8 cellular contexts compared by ENCODE assay signal in genomic region chr16:70770968-70771552, GRCh38. TPM values are rescaled to one million over a fixed set of nuclear protein-coding genes. Genes with fewer than 3 reads are reported as not detected.
DNase-seq lines count a peak whose midpoint lies in the region; ATAC-seq, FAIRE-seq and TF ChIP-seq lines count a peak whose summit lies in the region.

No MANE protein-coding gene starts in this region.

- H3K4me3 ChIP-seq in CD8-positive, alpha-beta T cell (ENCODE audit: low read depth, low read length): no peak overlapping the region
- H3K4me3 ChIP-seq in OCI-LY7 (ENCODE audit: low read depth, low read length, poor library complexity, severe bottlenecking) (no peak overlapping the region), fibroblast of mammary gland (ENCODE audit: control insufficient read depth, low read depth, low read length) (no peak overlapping the region), neutrophil (ENCODE audit: low read depth in 1 of 2, low read length in 1 of 2) (no peak overlapping the region), tibial nerve (no peak overlapping the region)

- peaks cover 28% of the 10 kb centered on the region for H3K36me3 ChIP-seq in CD8-positive, alpha-beta T cell (ENCODE audit: insufficient read depth, low read length)
- peaks cover 41% of the 10 kb centered on the region for H3K36me3 ChIP-seq in OCI-LY7 (ENCODE audit: insufficient read depth, low read length)
- H3K36me3 ChIP-seq in neutrophil: peaks cover 68% of the 10 kb centered on the region
- peaks cover 0 to 64% (median 0%) of the 10 kb centered on the region in 3 donors for H3K36me3 ChIP-seq in tibial nerve

- peak; percentile 93 for ATAC-seq in CD8-positive, alpha-beta T cell
- ATAC-seq in activated T-cell treated with anti-CD3 and anti-CD28 coated beads, Interleukin-2, amount 50 U/mL, for 72 hours (replicated peaks in 1 of 2): peak; percentile 73 to 83
- no peak for ATAC-seq in GM21717 (IDR thresholded peaks at IDR 0.05; ENCODE audit: unreplicated experiment)

- no peak overlapping the region for H3K27ac ChIP-seq in CD8-positive, alpha-beta T cell (ENCODE audit: low read depth, low read length)
- H3K27ac ChIP-seq in OCI-LY7 (ENCODE audit: low read depth, low read length, poor library complexity, severe bottlenecking) (no peak overlapping the region), neutrophil (no peak overlapping the region), tibial nerve (no peak overlapping the region)

- DNase-seq in CD8-positive, alpha-beta T cell: peak; percentile 39 to 80 (median 51)
- DNase-seq in H54 (ENCODE audit: insufficient read length, low spot score) (peak; percentile 52), OCI-LY7 (ENCODE audit: low spot score) (peak; percentile 43), fibroblast of mammary gland (ENCODE audit: low read depth) (peak; percentile 58), tibial nerve (ENCODE audit: low spot score in 2 of 2) (peak; percentile 45 to 76)
- DNase-seq in activated T-cell treated with anti-CD3 and anti-CD28 coated beads, Interleukin-2, amount 50 U/mL, for 72 hours: peak; percentile 64 to 73

- no peaks in the 10 kb centered on the region for H3K9me3 ChIP-seq in CD8-positive, alpha-beta T cell (ENCODE audit: low read length)
- H3K9me3 ChIP-seq in OCI-LY7 (ENCODE audit: low read length) (no peaks in the 10 kb centered on the region), neutrophil (no peaks in the 10 kb centered on the region), tibial nerve (no peaks in the 10 kb centered on the region)

- H4K20me1 ChIP-seq in OCI-LY7 (ENCODE audit: insufficient read depth, low read length): no peaks in the 10 kb centered on the region

- POLR2A ChIA-PET in CD8-positive, alpha-beta T cell (lab: Charles Lee): no interaction called here
- POLR2A ChIA-PET in OCI-LY7 (lab: Charles Lee): interaction anchor here (0.6 to 0.9 kb wide), 3 partner anchors 95 to 390 kb away, joined by 3 read pairs; no protein-coding TSS in a partner anchor

- H3K9me2 ChIP-seq in OCI-LY7 (ENCODE audit: insufficient read depth, low read length): no peaks in the 10 kb centered on the region

- no peaks in the 10 kb centered on the region for H3K27me3 ChIP-seq in CD8-positive, alpha-beta T cell (ENCODE audit: insufficient read depth, low read length)
- H3K27me3 ChIP-seq in neutrophil (no peaks in the 10 kb centered on the region), tibial nerve (no peaks in the 10 kb centered on the region)

- no TSS peak for BruUV-seq in OCI-LY7 (replicated peaks; lab: Mats Ljungman, UMichigan)

- H3K27ac Mint-ChIP-seq in CD8-positive, alpha-beta T cell: no peak overlapping the region
- H3K27ac Mint-ChIP-seq in activated T-cell treated with anti-CD3 and anti-CD28 coated beads, Interleukin-2, amount 50 U/mL, for 72 hours: no peak overlapping the region

- peak in 1 of 2 donors; percentile 10 for TF ChIP-seq EP300 in tibial nerve (IDR thresholded peaks at IDR 0.05)

- no peaks in the 10 kb centered on the region for H3K4me1 ChIP-seq in CD8-positive, alpha-beta T cell (ENCODE audit: insufficient read depth, low read length)
- H3K4me1 ChIP-seq in OCI-LY7 (ENCODE audit: insufficient read depth, low read length, poor library complexity, severe bottlenecking): no peaks in the 10 kb centered on the region
- H3K4me1 ChIP-seq in neutrophil (ENCODE audit: control insufficient read depth in 1 of 2, insufficient read depth in 1 of 2, low read depth in 1 of 2, low read length in 1 of 2): no peaks in the 10 kb centered on the region
- peaks cover 0 to 5% (median 0%) of the 10 kb centered on the region in 4 donors for H3K4me1 ChIP-seq in tibial nerve

- intact Hi-C loops in CD8-positive, alpha-beta T cell (cut with DNase I, micrococcal nuclease): loop anchor here (1.0 to 10.0 kb wide), 7 partner anchors 34 to 246 kb away; partner anchors contain the start of genes COG4 (in 1 of the 2) and SF3B3 (in 1 of the 2)
- intact Hi-C loops in OCI-LY7 (cut with micrococcal nuclease; ENCODE audit: unreplicated experiment): loop anchor here (5.0 kb wide), 2 partner anchors 89 to 119 kb away; no protein-coding TSS in a partner anchor

- peak; percentile 11 for FAIRE-seq in H54 (lab: Jason Lieb, UNC)

- H3K36me3 Mint-ChIP-seq in CD8-positive, alpha-beta T cell: peaks cover 71% of the 10 kb centered on the region
- H3K36me3 Mint-ChIP-seq in activated T-cell treated with anti-CD3 and anti-CD28 coated beads, Interleukin-2, amount 50 U/mL, for 72 hours (ENCODE audit: insufficient read depth in 2 of 2): peaks cover 0 to 1% of the 10 kb centered on the region in 2 donors

- no peaks in the 10 kb centered on the region for H3K4me1 Mint-ChIP-seq in CD8-positive, alpha-beta T cell (ENCODE audit: low read depth)
- H3K4me1 Mint-ChIP-seq in activated T-cell treated with anti-CD3 and anti-CD28 coated beads, Interleukin-2, amount 50 U/mL, for 72 hours (ENCODE audit: low read depth): peaks cover 9% of the 10 kb centered on the region

- no peaks in the 10 kb centered on the region for H3K79me2 ChIP-seq in OCI-LY7 (ENCODE audit: insufficient read depth, low read depth, low read length)

- TF ChIP-seq CTCF in CD8-positive, alpha-beta T cell (IDR thresholded peaks at IDR 0.05): peak; percentile 95
- TF ChIP-seq CTCF in OCI-LY7 (conservative IDR thresholded peaks at IDR 0.05; ENCODE audit: low read length) (peak; percentile 86), fibroblast of mammary gland (conservative IDR thresholded peaks at IDR 0.05; ENCODE audit: control insufficient read depth, insufficient read depth, low read depth, low read length) (peak; percentile 92), neutrophil (IDR thresholded peaks at IDR 0.05) (peak; percentile 67), tibial nerve (IDR thresholded peaks at IDR 0.05) (peak; percentile 87 to 96 (median 92))

- no peak overlapping the region for H3K4me3 Mint-ChIP-seq in CD8-positive, alpha-beta T cell
- H3K4me3 Mint-ChIP-seq in activated T-cell treated with anti-CD3 and anti-CD28 coated beads, Interleukin-2, amount 50 U/mL, for 72 hours: no peak overlapping the region

- no peak overlapping the region for H2AFZ ChIP-seq in OCI-LY7 (ENCODE audit: low read length)

- H3K9me3 Mint-ChIP-seq in CD8-positive, alpha-beta T cell: no peaks in the 10 kb centered on the region
- H3K9me3 Mint-ChIP-seq in activated T-cell treated with anti-CD3 and anti-CD28 coated beads, Interleukin-2, amount 50 U/mL, for 72 hours: no peaks in the 10 kb centered on the region

- no peak overlapping the region for H3K4me2 ChIP-seq in OCI-LY7 (ENCODE audit: low read length)

- TF ChIP-seq POLR2A in H54 (IDR thresholded peaks at IDR 0.05; ENCODE audit: low read depth, low read length): no peak
- no peak for TF ChIP-seq POLR2A in tibial nerve (IDR thresholded peaks at IDR 0.05)

- CTCF ChIA-PET in CD8-positive, alpha-beta T cell (lab: Charles Lee): interaction anchor here (0.5 to 4.9 kb wide), 27 partner anchors 9 to 587 kb away, joined by 3 to 59 read pairs (median 5); no protein-coding TSS in a partner anchor
- CTCF ChIA-PET in OCI-LY7 (lab: Charles Lee; ENCODE audit: unreplicated experiment): interaction anchor here (1.1 to 1.4 kb wide), 2 partner anchors 13 to 20 kb away, joined by 3 to 4 read pairs; no protein-coding TSS in a partner anchor

- 10 to 17% methylated on average over 8 of the region's 8 CpGs for WGBS in tibial nerve, 2 donors

- H3K27me3 Mint-ChIP-seq in CD8-positive, alpha-beta T cell (ENCODE audit: low read depth): no peaks in the 10 kb centered on the region
- no peaks in the 10 kb centered on the region for H3K27me3 Mint-ChIP-seq in activated T-cell treated with anti-CD3 and anti-CD28 coated beads, Interleukin-2, amount 50 U/mL, for 72 hours (ENCODE audit: low read depth)

RNA-seq across cellular contexts. Expression of gene VAC14, which starts 29.9 kb away (rescaled TPM):
- 10 to 100 TPM; 27.1 to 27.2 TPM for total RNA-seq in CD8-positive, alpha-beta T cell
- total RNA-seq in OCI-LY7 (2014; rRNA removed; shearing (Covaris generic)): 33.9 and 37.6 TPM in 2 replicates
- total RNA-seq in OCI-LY7 (2022) (39.5 and 43.1 TPM in 2 replicates), tibial nerve (10 to 100 TPM; 25.7 to 49.5 (median 40.4) TPM)
- 10 to 100 TPM; 23.1 to 29.6 TPM for total RNA-seq in activated T-cell treated with anti-CD3 and anti-CD28 coated beads, Interleukin-2, amount 50 U/mL, for 72 hours
